Comparison of ENCODE assay signal across 21 cellular contexts in genomic region chr2:2013476-2013875, GRCh38.
DNase-seq lines count a peak whose midpoint lies in the region; ATAC-seq lines count a peak whose summit lies in the region.
"Had no signal": no experiment of that assay in that cellular context is flagged by ENCODE, and none has a peak within 500 bp of the region (broad histone marks: within the 10 kb centered on the region; RNA-seq: fewer than 3 reads in every experiment).

No MANE protein-coding gene starts in this region.

- peak overlapping the region; percentile 57 to 94 (median 83) for H3K4me2 ChIP-seq in BLaER1 treated with 17β-estradiol and CSF1 and Interleukin-3, amounts not matched to agents 10 nM and 100 nM

- peak overlapping the region in 2 of 11 experiments; percentile 44 to 53; a peak in 1 of 22 replicates for H3K9ac ChIP-seq in BLaER1 treated with 17β-estradiol and CSF1 and Interleukin-3, amounts not matched to agents 10 nM and 100 nM

- no peak for ATAC-seq in HG02759 (IDR thresholded peaks at IDR 0.05; ENCODE audit: unreplicated experiment)
- no peak for ATAC-seq in HG03139 (IDR thresholded peaks at IDR 0.05; ENCODE audit: unreplicated experiment)
- ATAC-seq in HG03565 (IDR thresholded peaks at IDR 0.05; ENCODE audit: unreplicated experiment) = no peak
- ATAC-seq: HCT116, HepG2, PC-3 had no signal

- H3K27me3 ChIP-seq in BLaER1 treated with 17β-estradiol and CSF1 and Interleukin-3, amounts not matched to agents 10 nM and 100 nM = peaks cover 0 to 69% (median 0%) of the 10 kb centered on the region in 11 experiments; a peak in 6 of 22 replicates

- peaks cover 0 to 8% (median 0%) of the 10 kb centered on the region in 11 experiments; a peak in 1 of 22 replicates for H4K20me1 ChIP-seq in BLaER1 treated with 17β-estradiol and CSF1 and Interleukin-3, amounts not matched to agents 10 nM and 100 nM

- no peak overlapping the region for H3K4me3 ChIP-seq in BLaER1 treated with 17β-estradiol and CSF1 and Interleukin-3, amounts not matched to agents 10 nM and 100 nM
- H3K4me3 ChIP-seq: SJCRH30 had no signal

- peaks cover 5 to 12% (median 10%) of the 10 kb centered on the region in 11 experiments for H3K9me3 ChIP-seq in BLaER1 treated with 17β-estradiol and CSF1 and Interleukin-3, amounts not matched to agents 10 nM and 100 nM (replicated peaks in 1 of 11)
- H3K9me3 ChIP-seq: SJCRH30 had no signal

- peak overlapping the region in 6 of 11 experiments; percentile 37 to 75 (median 56); a peak in 11 of 22 replicates for H3K27ac ChIP-seq in BLaER1 treated with 17β-estradiol and CSF1 and Interleukin-3, amounts not matched to agents 10 nM and 100 nM
- H3K27ac ChIP-seq in caudate nucleus (ENCODE audit: low read depth, low read length) (peak overlapping the region; percentile 88), substantia nigra (ENCODE audit: low read depth, low read length, poor library complexity, severe bottlenecking) (peak overlapping the region; percentile 79)
- H3K27ac ChIP-seq: SJCRH30 had no signal

- peaks cover 58 to 94% (median 84%) of the 10 kb centered on the region in 10 experiments for H3K4me1 ChIP-seq in BLaER1 treated with 17β-estradiol and CSF1 and Interleukin-3, amounts not matched to agents 10 nM and 100 nM
- H3K4me1 ChIP-seq: SJCRH30 had no signal

- 0 out of 22 replicates have a peak, but pooled peaks cover 0 to 2% (median 0%) of the 10 kb centered on the region in 11 experiments for H3K36me3 ChIP-seq in BLaER1 treated with 17β-estradiol and CSF1 and Interleukin-3, amounts not matched to agents 10 nM and 100 nM
- H3K36me3 ChIP-seq: SJCRH30 had no signal

- DNase-seq in caudate nucleus (lab: John Stamatoyannopoulos, UW) (no peak), islet precursor cell (peak; percentile 47), substantia nigra (lab: John Stamatoyannopoulos, UW) (no peak), HuH-7.5 (ENCODE audit: low spot score) (no peak)
- DNase-seq: CD4-positive, alpha-beta memory T cell; COR-L47; KBM-7; MV-4-11; NCI-H1105; NCI-H1436 treated with DMSO at 0.1 percent for 48 hours; NCI-H1930; NCI-H2107; NK-92 treated with Interleukin-12 subunit alpha and Interleukin-12 subunit beta, amount 100 ng/mL, for 24 hours; PC-3; SJCRH30 had no signal
